1 cellular context compared by ENCODE assay signal in genomic region chr17:75633484-75634375, GRCh38.
TF ChIP-seq lines count a peak whose summit lies in the region.

No MANE protein-coding gene starts in this region.

TF ChIP-seq in endothelial cell of umbilical vein, 7 proteins besides CTCF, POLR2A, EP300 and RAD21 (continued from another document):
- TF ChIP-seq JUN (IDR thresholded peaks at IDR 0.05; ENCODE audit: borderline replicate concordance, insufficient read depth, insufficient read length, low read depth): no peak
- no peak for TF ChIP-seq MYC (IDR thresholded peaks at IDR 0.05; ENCODE audit: low read depth, low read length)
- no peak for TF ChIP-seq MAX (IDR thresholded peaks at IDR 0.05; ENCODE audit: insufficient read depth, insufficient read length)
- TF ChIP-seq POLR2AphosphoS5 (IDR thresholded peaks at IDR 0.05; ENCODE audit: insufficient read depth, low read depth, low read length): no peak
- no peak for TF ChIP-seq GATA2 (IDR thresholded peaks at IDR 0.05; ENCODE audit: insufficient read depth, insufficient read length, low read depth, low read length)
- TF ChIP-seq EZH2 (IDR thresholded peaks at IDR 0.05; ENCODE audit: borderline replicate concordance, low read depth, low read length, severe bottlenecking): no peak
